Comparison of ENCODE assay signal across 7 cellular contexts in genomic region chr17:75059369-75060345, GRCh38.
DNase-seq lines count a peak whose midpoint lies in the region; ATAC-seq and TF ChIP-seq lines count a peak whose summit lies in the region.

No MANE protein-coding gene starts in this region.

- no peaks in the 10 kb centered on the region for H3K9me3 ChIP-seq in OCI-LY3 (ENCODE audit: insufficient read depth, low read length)
- H3K9me3 ChIP-seq in endocrine pancreas (ENCODE audit: control insufficient read depth, low read length) = no peaks in the 10 kb centered on the region

- H3K4me1 ChIP-seq in OCI-LY3 (ENCODE audit: low read length) (no peaks in the 10 kb centered on the region), endocrine pancreas (ENCODE audit: control insufficient read depth, insufficient read depth, low read length) (no peaks in the 10 kb centered on the region)

- no peak overlapping the region for H2AFZ ChIP-seq in OCI-LY3 (ENCODE audit: low read depth, low read length)

- ATAC-seq in GM18867 (IDR thresholded peaks at IDR 0.05; ENCODE audit: unreplicated experiment) = no peak
- no peak for ATAC-seq in HG03460 (IDR thresholded peaks at IDR 0.05; ENCODE audit: unreplicated experiment)

- H3K4me3 ChIP-seq in OCI-LY3 (ENCODE audit: low read length) (no peak overlapping the region), endocrine pancreas (ENCODE audit: control insufficient read depth, insufficient read depth, low read length) (no peak overlapping the region)

- H3K27ac ChIP-seq in OCI-LY3 (ENCODE audit: low read length) = no peak overlapping the region

- no peak overlapping the region for H3K4me2 ChIP-seq in OCI-LY3 (ENCODE audit: low read length)

- H3K36me3 ChIP-seq in OCI-LY3 (replicated peaks; ENCODE audit: low read depth, low read length) (peaks cover 10% of the 10 kb centered on the region), endocrine pancreas (ENCODE audit: control insufficient read depth, insufficient read depth, low read length) (peaks cover 3% of the 10 kb centered on the region)

- H4K20me1 ChIP-seq in OCI-LY3 (ENCODE audit: insufficient read depth, low read length) = no peaks in the 10 kb centered on the region

- DNase-seq in middle frontal gyrus (ENCODE audit: extremely low spot score, low spot score) (peak; percentile 70), NCI-H2029 treated with DMSO at 0.1 percent for 48 hours (lab: John Stamatoyannopoulos, UW) (no peak)

- H3K9ac ChIP-seq in OCI-LY3 (ENCODE audit: low read length) (no peak overlapping the region), endocrine pancreas (ENCODE audit: control insufficient read depth, insufficient read depth, low read length) (peak overlapping the region; percentile 13)

- no peaks in the 10 kb centered on the region for H3K27me3 ChIP-seq in OCI-LY3 (ENCODE audit: low read depth, low read length)
- no peaks in the 10 kb centered on the region for H3K27me3 ChIP-seq in endocrine pancreas (ENCODE audit: control insufficient read depth, insufficient read depth, low read length)

- H3K79me2 ChIP-seq in OCI-LY3 (ENCODE audit: low read length) = no peaks in the 10 kb centered on the region

- peak; percentile 19 for TF ChIP-seq CTCF in GM12873 (IDR thresholded peaks at IDR 0.05; ENCODE audit: insufficient read depth, low read depth, low read length, missing control alignments)
- TF ChIP-seq CTCF in OCI-LY3 (IDR thresholded peaks at IDR 0.05; ENCODE audit: low read depth, low read length) = peak; percentile 37
